In genomic region chr6:81853975-81854374, GRCh38 we compare ENCODE assay signal across 25 cellular contexts.
"Had no signal": no experiment of that assay in that cellular context is flagged by ENCODE, and none has a peak within 500 bp of the region (broad histone marks: within the 10 kb centered on the region; RNA-seq: fewer than 3 reads in every experiment).

No MANE protein-coding gene starts in this region.

- DNase-seq: colonic mucosa; cortex of kidney; dorsolateral prefrontal cortex; effector CD4-positive, alpha-beta T cell; effector memory CD4-positive, alpha-beta T cell; erythroblast; esophagus squamous epithelium; foreskin fibroblast; foreskin melanocyte; gastrocnemius medialis; glutamatergic neuron; head of caudate nucleus; heart right ventricle; hippocampal formation; left cardiac atrium; left lung; left ventricle myocardium superior; lower lobe of right lung; mesenchymal stem cell; midbrain; naive thymus-derived CD4-positive, alpha-beta T cell had no signal

- FAIRE-seq: keratinocyte had no signal

- ATAC-seq: esophagus mucosa; gastrocnemius medialis; heart right ventricle; left cardiac atrium; left lung; left ventricle myocardium superior; lower lobe of right lung; naive thymus-derived CD4-positive, alpha-beta T cell had no signal

- H3K36me3 ChIP-seq: colonic mucosa, esophagus squamous epithelium, gastrocnemius medialis, heart right ventricle, left lung, lower lobe of right lung had no signal

- H3K9me3 ChIP-seq: colonic mucosa, esophagus squamous epithelium, gastrocnemius medialis, heart right ventricle, left lung, lower lobe of right lung had no signal

- H3K27ac Mint-ChIP-seq: dendritic cell treated with granulocyte-macrophage colony-stimulating factor and Interleukin-4, amounts not matched to agents 40 ng/mL and 50 ng/mL, for 4 days; naive thymus-derived CD4-positive, alpha-beta T cell had no signal

- H3K27me3 ChIP-seq: colonic mucosa, esophagus squamous epithelium, gastrocnemius medialis, heart right ventricle, left lung had no signal

- H3K27ac ChIP-seq: colonic mucosa, dorsolateral prefrontal cortex, epithelial cell of prostate, esophagus squamous epithelium, gastrocnemius medialis, heart right ventricle, left lung, lower lobe of right lung had no signal

- H3K4me3 ChIP-seq: colonic mucosa, dorsolateral prefrontal cortex, esophagus squamous epithelium, gastrocnemius medialis, heart right ventricle, left lung, lower lobe of right lung had no signal

- H3K36me3 Mint-ChIP-seq: naive thymus-derived CD4-positive, alpha-beta T cell had no signal

- H3K4me1 Mint-ChIP-seq: naive thymus-derived CD4-positive, alpha-beta T cell had no signal

- H3K27me3 Mint-ChIP-seq: dendritic cell treated with granulocyte-macrophage colony-stimulating factor and Interleukin-4, amounts not matched to agents 40 ng/mL and 50 ng/mL, for 4 days had no signal

- H3K4me1 ChIP-seq: colonic mucosa, esophagus squamous epithelium, gastrocnemius medialis, left lung, lower lobe of right lung had no signal

- H3K4me3 Mint-ChIP-seq: dendritic cell treated with granulocyte-macrophage colony-stimulating factor and Interleukin-4, amounts not matched to agents 40 ng/mL and 50 ng/mL, for 4 days; naive thymus-derived CD4-positive, alpha-beta T cell had no signal
